Comparison of ENCODE assay signal across 22 cellular contexts in genomic region chr7:15104411-15105092, GRCh38.
DNase-seq lines count a peak whose midpoint lies in the region; ATAC-seq, FAIRE-seq and TF ChIP-seq lines count a peak whose summit lies in the region.
"Had no signal": no experiment of that assay in that cellular context is flagged by ENCODE, and none has a peak within 500 bp of the region (broad histone marks: within the 10 kb centered on the region; RNA-seq: fewer than 3 reads in every experiment).

No MANE protein-coding gene starts in this region.

- no peaks in the 10 kb centered on the region for H3K36me3 Mint-ChIP-seq in activated CD8-positive, alpha-beta memory T cell treated with anti-CD3 and anti-CD28 coated beads, Interleukin-2, amount 10 ng/mL, durations not matched to agents 7 days and 5 days
- H3K36me3 Mint-ChIP-seq: activated naive CD8-positive, alpha-beta T cell treated with anti-CD3 and anti-CD28 coated beads for 36 hours; brain had no signal

- no peak overlapping the region for H3K27ac Mint-ChIP-seq in activated CD8-positive, alpha-beta memory T cell treated with anti-CD3 and anti-CD28 coated beads, Interleukin-2, amount 10 ng/mL, durations not matched to agents 7 days and 5 days
- H3K27ac Mint-ChIP-seq: activated naive CD8-positive, alpha-beta T cell treated with anti-CD3 and anti-CD28 coated beads for 36 hours; brain; HFFc6 had no signal

- no peaks in the 10 kb centered on the region for H3K4me1 Mint-ChIP-seq in activated CD8-positive, alpha-beta memory T cell treated with anti-CD3 and anti-CD28 coated beads, Interleukin-2, amount 10 ng/mL, durations not matched to agents 7 days and 5 days
- H3K4me1 Mint-ChIP-seq: activated naive CD8-positive, alpha-beta T cell treated with anti-CD3 and anti-CD28 coated beads for 36 hours had no signal

- H3K27me3 ChIP-seq in endocrine pancreas (ENCODE audit: control insufficient read depth, insufficient read depth, low read length): no peaks in the 10 kb centered on the region
- H3K27me3 ChIP-seq: BLaER1 treated with 17β-estradiol and CSF1 and Interleukin-3, amounts not matched to agents 10 nM and 100 nM; testis had no signal

- H3K4me3 ChIP-seq in endocrine pancreas (ENCODE audit: control insufficient read depth, insufficient read depth, low read length): peak overlapping the region; percentile 22
- H3K4me3 ChIP-seq: BLaER1 treated with 17β-estradiol and CSF1 and Interleukin-3, amounts not matched to agents 10 nM and 100 nM; testis had no signal

- H3K27me3 Mint-ChIP-seq in activated CD8-positive, alpha-beta memory T cell treated with anti-CD3 and anti-CD28 coated beads, Interleukin-2, amount 10 ng/mL, durations not matched to agents 7 days and 5 days: no peaks in the 10 kb centered on the region
- H3K27me3 Mint-ChIP-seq: activated naive CD8-positive, alpha-beta T cell treated with anti-CD3 and anti-CD28 coated beads for 36 hours; brain had no signal

- no peaks in the 10 kb centered on the region for H3K36me3 ChIP-seq in endocrine pancreas (ENCODE audit: control insufficient read depth, insufficient read depth, low read length)
- H3K36me3 ChIP-seq: BLaER1 treated with 17β-estradiol and CSF1 and Interleukin-3, amounts not matched to agents 10 nM and 100 nM had no signal

- DNase-seq in NCI-H345 (lab: John Stamatoyannopoulos, UW) (peak; percentile 23), NCI-H345 treated with DMSO at 0.1 percent for 48 hours (lab: John Stamatoyannopoulos, UW; ENCODE audit: unreplicated experiment) (no peak), NCI-H2171 treated with DMSO at 0.1 percent for 48 hours (lab: John Stamatoyannopoulos, UW) (peak; percentile 76), GM12892 (ENCODE audit: insufficient read length) (no peak), Right ventricle myocardium superior (no peak)
- DNase-seq in activated CD8-positive, alpha-beta memory T cell treated with anti-CD3 and anti-CD28 coated beads, Interleukin-2, amount 10 ng/mL, durations not matched to agents 7 days and 5 days: no peak
- DNase-seq: 8988T; activated CD4-positive, alpha-beta T cell treated with anti-CD3 and anti-CD28 coated beads, Interleukin-2, amount 50 U/mL, for 4 hours; activated naive CD8-positive, alpha-beta T cell treated with anti-CD3 and anti-CD28 coated beads for 36 hours; activated T-cell treated with anti-CD3 and anti-CD28 coated beads, Interleukin-2, amount 50 U/mL, for 4 hours; HFFc6; left cardiac atrium; NCI-H1694; SW 1271; testis had no signal

- no peaks in the 10 kb centered on the region for H3K9me3 ChIP-seq in endocrine pancreas (ENCODE audit: control insufficient read depth, low read length)
- H3K9me3 ChIP-seq: BLaER1 treated with 17β-estradiol and CSF1 and Interleukin-3, amounts not matched to agents 10 nM and 100 nM; testis had no signal

- H3K9me3 Mint-ChIP-seq in activated CD8-positive, alpha-beta memory T cell treated with anti-CD3 and anti-CD28 coated beads, Interleukin-2, amount 10 ng/mL, durations not matched to agents 7 days and 5 days (ENCODE audit: low read depth): peaks cover 8% of the 10 kb centered on the region
- H3K9me3 Mint-ChIP-seq: HFFc6 had no signal

- no peak for TF ChIP-seq POLR2A in GM12892 (IDR thresholded peaks at IDR 0.05; ENCODE audit: low read depth, low read length)

- intact Hi-C loops in Right ventricle myocardium superior (cut with DNase I): no loop called here

- CTCF ChIA-PET in activated CD8-positive, alpha-beta memory T cell treated with anti-CD3 and anti-CD28 coated beads, Interleukin-2, amount 10 ng/mL, durations not matched to agents 7 days and 5 days (lab: Charles Lee): no interaction called here

- no peak for ATAC-seq in GM21447 (IDR thresholded peaks at IDR 0.05; ENCODE audit: unreplicated experiment)
- ATAC-seq in activated CD8-positive, alpha-beta memory T cell treated with anti-CD3 and anti-CD28 coated beads, Interleukin-2, amount 10 ng/mL, durations not matched to agents 7 days and 5 days: no peak
- no peak for ATAC-seq in Right ventricle myocardium superior (ENCODE audit: poor library complexity)
- ATAC-seq: activated T-cell treated with anti-CD3 and anti-CD28 coated beads, Interleukin-2, amount 50 U/mL, for 4 hours; left cardiac atrium had no signal

- peaks cover under 1% of the 10 kb centered on the region for H3K4me1 ChIP-seq in endocrine pancreas (ENCODE audit: control insufficient read depth, insufficient read depth, low read length)
- H3K4me1 ChIP-seq: BLaER1 treated with 17β-estradiol and CSF1 and Interleukin-3, amounts not matched to agents 10 nM and 100 nM; testis had no signal

- H3K9ac ChIP-seq in endocrine pancreas (ENCODE audit: control insufficient read depth, insufficient read depth, low read length): no peak overlapping the region
- H3K9ac ChIP-seq: BLaER1 treated with 17β-estradiol and CSF1 and Interleukin-3, amounts not matched to agents 10 nM and 100 nM had no signal

- no peak overlapping the region for H3K4me3 Mint-ChIP-seq in activated CD8-positive, alpha-beta memory T cell treated with anti-CD3 and anti-CD28 coated beads, Interleukin-2, amount 10 ng/mL, durations not matched to agents 7 days and 5 days
- H3K4me3 Mint-ChIP-seq: activated naive CD8-positive, alpha-beta T cell treated with anti-CD3 and anti-CD28 coated beads for 36 hours; activated T-cell treated with anti-CD3 and anti-CD28 coated beads, Interleukin-2, amount 50 U/mL, for 4 hours; brain; HFFc6 had no signal

- FAIRE-seq in GM12892 (lab: Jason Lieb, UNC): no peak
- FAIRE-seq: colon, D721Med, GM12891 had no signal

Comparison
In these comparisons a context has a peak if more than half of its experiments do, and no peak if none do; other contexts are left out.
1. DNase-seq: peak in NCI-H345 (single experiment) and NCI-H2171 treated with DMSO at 0.1 percent for 48 hours (single experiment); none in NCI-H345 treated with DMSO at 0.1 percent for 48 hours (single experiment), GM12892 (single experiment), activated CD8-positive, alpha-beta memory T cell treated with anti-CD3 and anti-CD28 coated beads, Interleukin-2, amount 10 ng/mL, durations not matched to agents 7 days and 5 days (single experiment) and Right ventricle myocardium superior (single experiment).